ENCODE assay signal across 8 cellular contexts in the genomic region with DNA sequence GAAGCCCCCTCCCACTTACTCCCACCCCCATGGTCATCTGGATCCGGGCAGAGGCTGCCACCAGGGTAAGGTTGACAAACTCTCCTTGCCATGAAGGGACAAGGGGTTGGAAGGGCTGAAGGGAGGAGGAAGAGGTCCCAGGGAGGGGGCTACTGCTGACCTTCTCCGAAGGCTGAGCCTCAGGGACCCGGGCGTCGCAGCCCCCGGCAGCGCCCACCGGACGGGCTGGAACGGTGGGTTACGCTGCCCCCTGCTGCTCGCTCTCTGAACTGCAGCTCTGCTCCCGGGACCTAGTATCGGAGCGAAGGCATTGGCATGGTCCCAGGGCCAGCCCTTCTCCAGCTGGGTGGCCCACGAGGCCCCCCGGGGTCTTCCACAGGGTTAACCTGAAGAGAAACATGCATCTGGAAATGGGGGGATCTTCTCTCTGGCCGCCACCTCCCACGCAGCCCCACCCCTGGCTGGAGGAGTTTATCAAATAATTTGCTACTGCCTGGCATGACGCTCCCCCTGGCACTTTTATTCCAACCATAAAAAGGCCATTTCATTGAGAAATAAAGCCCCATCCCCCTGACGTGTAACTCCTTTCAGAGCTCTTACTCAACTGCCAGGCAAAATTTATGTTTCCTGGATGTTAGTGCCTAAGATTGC.
DNase-seq lines count a peak whose midpoint lies in the region; ATAC-seq, FAIRE-seq and TF ChIP-seq lines count a peak whose summit lies in the region.

No MANE protein-coding gene starts in this region.

- no peaks in the 10 kb centered on the region for H3K9me2 ChIP-seq in SU-DHL-6 (replicated peaks; ENCODE audit: insufficient read depth, low read length)

- POLR2A ChIA-PET in BJ (lab: Charles Lee), result interaction anchor here (0.7 kb wide), 1 partner anchor 435 kb away, joined by 5 read pairs; no protein-coding TSS in a partner anchor

- H3K79me2 ChIP-seq in SU-DHL-6 (ENCODE audit: insufficient read depth, low read length), result no peaks in the 10 kb centered on the region

- H3K4me3 ChIP-seq in BJ (ENCODE audit: low read depth, low read length) (no peak overlapping the region), SU-DHL-6 (ENCODE audit: insufficient read depth, low read length, poor library complexity, severe bottlenecking) (no peak overlapping the region), ascending aorta (no peak overlapping the region)

- H3K27me3 ChIP-seq in BJ (ENCODE audit: control insufficient read depth, insufficient read depth, low read length) (peaks cover 7% of the 10 kb centered on the region), SU-DHL-6 (ENCODE audit: low read length) (no peaks in the 10 kb centered on the region), ascending aorta (peaks cover 3% of the 10 kb centered on the region)

- FAIRE-seq in H54 (lab: Jason Lieb, UNC), result no peak

- no peaks in the 10 kb centered on the region for H3K9me3 ChIP-seq in SU-DHL-6 (ENCODE audit: insufficient read depth, low read length)
- no peaks in the 10 kb centered on the region for H3K9me3 ChIP-seq in ascending aorta

- H3K27ac ChIP-seq in SU-DHL-6 (ENCODE audit: low read depth, low read length) (no peak overlapping the region), ascending aorta (no peak overlapping the region)

- ATAC-seq in HG03469 (IDR thresholded peaks at IDR 0.05; ENCODE audit: unreplicated experiment), result no peak
- no peak for ATAC-seq in GM18519 (IDR thresholded peaks at IDR 0.05; ENCODE audit: low FRiP score, unreplicated experiment)

- intact Hi-C loops in ascending aorta (cut with DNase I), result loop anchor here (5.0 kb wide), 1 partner anchor 435 kb away; no protein-coding TSS in a partner anchor

- no peaks in the 10 kb centered on the region for H3F3A ChIP-seq in SU-DHL-6 (ENCODE audit: insufficient read depth)

- no peak for TF ChIP-seq POLR2A in H54 (IDR thresholded peaks at IDR 0.05; ENCODE audit: low read depth, low read length)

- H4K20me1 ChIP-seq in SU-DHL-6 (ENCODE audit: low read depth, low read length), result no peaks in the 10 kb centered on the region

- DNase-seq in BJ (ENCODE audit: low read depth), result no peak
- peak; percentile 60 for DNase-seq in H54 (ENCODE audit: insufficient read length, low spot score)
- DNase-seq in ascending aorta (ENCODE audit: low spot score in 2 of 2), result no peak
- DNase-seq in iPS-NIHi7 (ENCODE audit: extremely low spot score), result peak; percentile 95
- peak; percentile 33 for DNase-seq in stimulated activated CD4-positive, alpha-beta T cell treated with anti-CD3 and anti-CD28 coated beads, Interleukin-2, amount 100 ng/mL, for 4 hours (ENCODE audit: low read depth)

- H3K9ac ChIP-seq in SU-DHL-6 (ENCODE audit: low read length), result no peak overlapping the region

- TF ChIP-seq CTCF in BJ (IDR thresholded peaks at IDR 0.05; ENCODE audit: insufficient read depth, low read depth, low read length) (peak; percentile 94), SU-DHL-6 (IDR thresholded peaks at IDR 0.05; ENCODE audit: insufficient read depth, low read length, poor library complexity, severe bottlenecking) (peak; percentile 87), ascending aorta (IDR thresholded peaks at IDR 0.05) (peak; percentile 53 to 91 (median 86))

- no peak overlapping the region for H2AFZ ChIP-seq in SU-DHL-6 (ENCODE audit: low read depth, low read length, severe bottlenecking)

- CTCF ChIA-PET in BJ (lab: Yijun Ruan, JAX), result interaction anchor here (0.6 to 1.6 kb wide), 16 partner anchors 9 to 437 kb away, joined by 3 to 7 read pairs (median 3); a partner anchor contains a TSS

- peaks cover 0 to 4% of the 10 kb centered on the region in 2 donors for H3K4me1 ChIP-seq in ascending aorta

- no peaks in the 10 kb centered on the region for H3K36me3 ChIP-seq in BJ (ENCODE audit: control insufficient read depth, insufficient read depth, low read length)
- no peaks in the 10 kb centered on the region for H3K36me3 ChIP-seq in SU-DHL-6 (ENCODE audit: low read length)
- no peaks in the 10 kb centered on the region for H3K36me3 ChIP-seq in ascending aorta

- H3K4me2 ChIP-seq in SU-DHL-6 (ENCODE audit: low read depth, low read length, poor library complexity, severe bottlenecking), result no peak overlapping the region

Comparison
In these comparisons a context has a peak if more than half of its experiments do, and no peak if none do; other contexts are left out.
1. DNase-seq: peak in H54 (single experiment), iPS-NIHi7 (single experiment) and stimulated activated CD4-positive, alpha-beta T cell treated with anti-CD3 and anti-CD28 coated beads, Interleukin-2, amount 100 ng/mL, for 4 hours (single experiment); none in BJ (single experiment) and ascending aorta (0 of 2).
2. Peak in every context shown above with its lines, with median percentiles within 50 percentile points of each other: CTCF ChIP-seq.